In the genomic region with DNA sequence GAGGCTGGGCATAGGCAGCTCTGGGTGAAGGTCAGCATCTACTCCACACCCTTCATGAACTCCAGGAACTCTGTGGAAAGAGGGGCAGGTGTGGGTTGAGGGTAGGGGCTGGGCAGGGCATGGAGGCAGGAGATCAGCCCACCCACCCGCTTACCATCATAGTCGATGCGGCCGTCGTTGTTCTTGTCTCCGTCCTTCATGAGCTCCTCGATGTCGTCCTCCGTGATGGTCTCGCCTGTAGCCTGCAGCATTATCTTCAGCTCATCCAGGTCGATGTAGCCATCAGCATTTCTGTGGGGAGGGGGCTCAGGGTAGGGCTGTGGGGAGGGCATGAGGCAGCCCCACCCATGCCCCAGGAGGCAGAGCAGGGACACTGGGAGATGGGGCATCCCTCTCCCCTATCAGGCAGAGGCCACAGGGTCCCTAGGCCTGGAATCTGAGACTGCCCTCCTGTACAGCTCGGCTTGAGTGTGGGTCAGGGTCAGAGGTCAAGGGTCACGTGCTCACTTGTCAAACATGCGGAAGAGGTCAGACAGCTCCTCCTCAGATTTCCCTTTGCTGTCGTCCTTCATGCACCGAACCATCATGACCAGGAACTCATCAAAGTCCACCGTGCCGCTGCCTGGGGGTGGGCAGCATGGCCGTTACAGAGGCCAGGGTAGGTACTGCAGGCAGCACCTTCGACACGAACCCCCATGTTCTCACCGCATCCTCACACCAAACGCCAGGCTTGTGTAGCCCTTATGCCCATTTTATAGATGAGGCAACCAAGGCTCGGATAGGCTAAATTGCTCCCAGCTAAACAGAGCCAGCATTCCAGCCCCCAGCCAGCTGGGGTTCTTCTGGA, we compare ENCODE assay signal across 1 cellular context.
TF ChIP-seq lines count a peak whose summit lies in the region.

No MANE protein-coding gene starts in this region.

TF ChIP-seq in HCT116, 20 proteins besides CTCF, POLR2A, EP300 and RAD21:
- TF ChIP-seq ELF1 (IDR thresholded peaks at IDR 0.05; ENCODE audit: borderline replicate concordance, low read depth) (no peak), TCF7L2 (IDR thresholded peaks at IDR 0.05; ENCODE audit: borderline replicate concordance, extremely low read depth, insufficient read depth, insufficient read length) (no peak), CEBPB (IDR thresholded peaks at IDR 0.05; ENCODE audit: low read depth) (no peak), FOSL1 (IDR thresholded peaks at IDR 0.05; ENCODE audit: low read depth) (no peak), SIN3A (IDR thresholded peaks at IDR 0.05; ENCODE audit: low read depth) (no peak)
